10 cellular contexts compared by ENCODE assay signal in genomic region chr17:48995332-48995870, GRCh38. TPM values are rescaled to one million over a fixed set of nuclear protein-coding genes. Genes with fewer than 3 reads are reported as not detected.
DNase-seq lines count a peak whose midpoint lies in the region; ATAC-seq, FAIRE-seq and TF ChIP-seq lines count a peak whose summit lies in the region.
"Had no signal": no experiment of that assay in that cellular context is flagged by ENCODE, and none has a peak within 500 bp of the region (broad histone marks: within the 10 kb centered on the region; RNA-seq: fewer than 3 reads in every experiment).

No MANE protein-coding gene starts in this region.

- H3K9me3 Mint-ChIP-seq in IgD-negative memory B cell: peaks cover 0 to 9% (median 3%) of the 10 kb centered on the region in 3 donors
- H3K9me3 Mint-ChIP-seq in nephron: no peaks in the 10 kb centered on the region

- ATAC-seq in K562: peak; percentile 19
- no peak for ATAC-seq in HG02678 (IDR thresholded peaks at IDR 0.05; ENCODE audit: unreplicated experiment)
- no peak for ATAC-seq in left lung

- no peak for TF ChIP-seq EP300 in K562 (IDR thresholded peaks at IDR 0.05; ENCODE audit: low read length)

- H3K4me3 ChIP-seq in K562 (peak overlapping the region; percentile 78), spleen (peak overlapping the region in 3 of 8 donors; percentile 7 to 66 (median 12)), left lung (no peak overlapping the region)

- CTCF ChIA-PET in K562 (lab: Yijun Ruan, JAX; ENCODE audit: low intra/inter-chr PET ratio): interaction anchor here (0.6 kb wide), 1 partner anchor 36 kb away, joined by 3 read pairs; no protein-coding TSS in a partner anchor

- no peak for TF ChIP-seq RAD21 in K562 (CRISPR knock-in tag; conservative IDR thresholded peaks at IDR 0.05 in 1 of 2, IDR thresholded peaks at IDR 0.05 in 1 of 2)

- 0% methylated on average over 30 of the region's 32 CpGs for WGBS in K562 (ENCODE audit: insufficient coverage, low coverage, missing lambda C conversion rate)
- WGBS in spleen, 5 donors: 4 to 6% (median 5%) methylated on average over 30 to 32 of the region's 32 CpGs

- TF ChIP-seq CTCF in K562 (IDR thresholded peaks at IDR 0.05 in 2 of 3, conservative IDR thresholded peaks at IDR 0.05 in 1 of 3; ENCODE audit: insufficient read depth in 2 of 3, low read depth in 1 of 3, low read length in 3 of 3): no peak
- peak in 1 of 3 experiments; percentile 16 for TF ChIP-seq CTCF in nephron (IDR thresholded peaks at IDR 0.05; ENCODE audit: unreplicated experiment in 3 of 3)
- TF ChIP-seq CTCF in spleen (IDR thresholded peaks at IDR 0.05 in 8 of 11, conservative IDR thresholded peaks at IDR 0.05 in 3 of 11): no peak
- no peak for TF ChIP-seq CTCF in left lung (IDR thresholded peaks at IDR 0.05)

- no peaks in the 10 kb centered on the region for H3K9me3 ChIP-seq in K562 (replicated peaks; ENCODE audit: control insufficient read depth, insufficient read depth, low read depth, low read length)
- H3K9me3 ChIP-seq in spleen: no peaks in the 10 kb centered on the region
- no peaks in the 10 kb centered on the region for H3K9me3 ChIP-seq in left lung

- H3K9me1 ChIP-seq in K562 (ENCODE audit: control insufficient read depth, insufficient read depth, low read length): no peaks in the 10 kb centered on the region

- H3K9ac ChIP-seq in K562 (ENCODE audit: insufficient read depth in 1 of 2, low read depth in 2 of 2, low read length in 2 of 2): peak overlapping the region; percentile 97 to 99

- in situ Hi-C loops in K562 (cut with MboI): no loop called here

- peak overlapping the region; percentile 88 for H3K4me2 ChIP-seq in K562 (ENCODE audit: insufficient read depth, low read length)

- peaks cover 70% of the 10 kb centered on the region for H3K79me2 ChIP-seq in K562 (ENCODE audit: control insufficient read depth, insufficient read depth, low read length)

- H3K4me1 ChIP-seq in K562 (replicated peaks in 1 of 2; ENCODE audit: control insufficient read depth in 2 of 2, insufficient read depth in 2 of 2, low read length in 2 of 2): peaks cover 8 to 12% of the 10 kb centered on the region in 2 experiments; a peak in 3 of 5 replicates
- peaks cover 0 to 39% (median 34%) of the 10 kb centered on the region in 6 donors for H3K4me1 ChIP-seq in spleen
- peaks cover 0 to 30% of the 10 kb centered on the region in 2 donors for H3K4me1 ChIP-seq in left lung

- peak overlapping the region; percentile 41 for H2AFZ ChIP-seq in K562 (ENCODE audit: low read depth, low read length)

- FAIRE-seq in K562 (lab: Jason Lieb, UNC): peak; percentile 51

- H3K4me3 Mint-ChIP-seq in IgD-negative memory B cell: peak overlapping the region in 2 of 4 donors; percentile 47 to 68
- H3K4me3 Mint-ChIP-seq in nephron: peak overlapping the region; percentile 87 to 95 (median 94)

- DNase-seq in ELF-1 (ENCODE audit: low read depth, low spot score) (peak; percentile 90), K562 (ENCODE audit: extremely low read depth in 1 of 4, low spot score in 3 of 4) (peak; percentile 58 to 86 (median 68)), T-helper 9 cell (no peak), spleen (no peak), left lung (no peak)

- peaks cover 14% of the 10 kb centered on the region; the same call in 1 of the 3 replicates for H3K36me3 ChIP-seq in K562 (ENCODE audit: control insufficient read depth, insufficient read depth, low read length)
- no peaks in the 10 kb centered on the region for H3K36me3 ChIP-seq in spleen
- H3K36me3 ChIP-seq in left lung: no peaks in the 10 kb centered on the region

- H3K27me3 Mint-ChIP-seq in IgD-negative memory B cell (peaks cover 65% of the 10 kb centered on the region), nephron (ENCODE audit: low read depth) (peaks cover 35% of the 10 kb centered on the region)

- H3K36me3 Mint-ChIP-seq in IgD-negative memory B cell (peaks cover 1% of the 10 kb centered on the region), nephron (ENCODE audit: low read depth) (peaks cover 13% of the 10 kb centered on the region)

- H3K4me1 Mint-ChIP-seq in IgD-negative memory B cell (peaks cover 14 to 20% (median 15%) of the 10 kb centered on the region in 3 donors), nephron (peaks cover 21% of the 10 kb centered on the region)

- TF ChIP-seq POLR2A in K562 (conservative IDR thresholded peaks at IDR 0.05) (peak; percentile 83), spleen (IDR thresholded peaks at IDR 0.05) (no peak)

- H3K27me3 ChIP-seq in K562 (ENCODE audit: control insufficient read depth in 2 of 2, insufficient read depth in 2 of 2, low read length in 2 of 2) (no peaks in the 10 kb centered on the region), spleen (replicated peaks in 1 of 7) (peaks cover 27 to 100% (median 95%) of the 10 kb centered on the region in 7 donors), left lung (peaks cover 98% of the 10 kb centered on the region in 2 donors)

- H4K20me1 ChIP-seq in K562 (replicated peaks; ENCODE audit: control insufficient read depth, insufficient read depth, low read length): no peaks in the 10 kb centered on the region

- intact Hi-C loops in K562 (cut with micrococcal nuclease) (loop anchor here (2.0 to 5.0 kb wide), 4 partner anchors 23 to 368 kb away; partner anchors contain the start of genes HOXB9 and UBE2Z), spleen (cut with DNase I; ENCODE audit: low total_unique reads) (no loop called here), left lung (cut with DNase I) (loop anchor here in 1 of 2 donors (10.0 kb wide), 1 partner anchor 281 kb away; no protein-coding TSS in a partner anchor)

- H3K27ac Mint-ChIP-seq in IgD-negative memory B cell (peak overlapping the region; percentile 40 to 80 (median 78)), nephron (peak overlapping the region; percentile 90 to 97 (median 91))

- BruUV-seq in K562 (replicated peaks; lab: Mats Ljungman, UMichigan): no TSS peak

- H3K27ac ChIP-seq in K562 (ENCODE audit: extremely low read depth, low read depth, low read length) (peak overlapping the region; percentile 97), spleen (no peak overlapping the region), left lung (no peak overlapping the region)

- POLR2A ChIA-PET in K562 (lab: Yijun Ruan, JAX): interaction anchor here (0.6 to 3.5 kb wide), 9 partner anchors 11 to 895 kb away, joined by 3 to 14 read pairs (median 3); partner anchors contain the start of gene SNF8

RNA-seq across cellular contexts. Expression of gene IGF2BP1, which starts 1.8 kb away (rescaled TPM):
- polyA plus RNA-seq in IgD-negative memory B cell: not detected
- 94.9 and 96.9 TPM in 2 replicates for total RNA-seq in K562 (2011; cell fraction: chromatin; rRNA removed; ENCODE audit: low replicate concordance)
- 61.6 and 67.2 TPM in 2 replicates for total RNA-seq in K562 (2011; cell fraction: nucleolus; rRNA removed)
- total RNA-seq in K562 (2011; cell fraction: nucleoplasm; rRNA removed): 82.5 and 120 TPM in 2 replicates
- total RNA-seq in K562 (2014; rRNA removed): 53.6 and 61.6 TPM in 2 replicates
- 64.8 and 66.8 TPM in 2 replicates for total RNA-seq in K562 (2014; rRNA removed; fragmentation: Illumina TruSeq; extraction: Trizol)
- 65.5 and 72.0 TPM in 2 replicates for total RNA-seq in K562 (2015; rRNA removed; fragmentation: Illumina TruSeq; extraction: Trizol)
- total RNA-seq in K562 (2021): 291 and 318 TPM in 2 replicates
- 27.4 and 31.8 TPM in 2 replicates for polyA plus RNA-seq in K562 (2011; rRNA removed)
- polyA plus RNA-seq in K562 (2011; cell fraction: cytosol; rRNA removed): 27.0 and 46.4 TPM in 2 replicates
- polyA plus RNA-seq in K562 (2011; cell fraction: nucleus; rRNA removed): 52.8 and 86.1 TPM in 2 replicates
- 50.4 and 60.4 TPM in 2 replicates for polyA plus RNA-seq in K562 (2012)
- 71.8 and 80.4 TPM in 2 replicates for polyA plus RNA-seq in K562 (2014; fragmentation: Illumina TruSeq; extraction: Trizol)
- 10 to 100 TPM; 13.0 to 13.8 TPM for polyA plus RNA-seq in K562 (2014; fragmentation: Nextera tagmentation; extraction: Ambion mirVana)
- 41.5 and 47.2 TPM in 2 replicates for polyA plus RNA-seq in K562 (2014; rRNA removed)
- polyA minus RNA-seq in K562 (2011; rRNA and poly(A)+ RNA removed): 59.8 and 69.5 TPM in 2 replicates
- 92.6 and 107 TPM in 2 replicates for polyA minus RNA-seq in K562 (2011; cell fraction: cytosol; rRNA and poly(A)+ RNA removed)
- polyA minus RNA-seq in K562 (2011; cell fraction: nucleus; rRNA and poly(A)+ RNA removed): 27.3 and 40.9 TPM in 2 replicates
- not detected for total RNA-seq in spleen
- under 1 TPM in 1 of 3 donors, not detected in 2; 0.17 TPM for polyA plus RNA-seq in spleen
- under 1 TPM; 0.23 to 0.26 TPM for total RNA-seq in left lung

RNA-seq across cellular contexts. Expression of gene GIP, which starts 27.0 kb away (rescaled TPM):
- polyA plus RNA-seq in IgD-negative memory B cell (not detected), K562 (2011; rRNA removed) (0.15 TPM in 1 of 2 replicates, not detected in the other), K562 (2014; fragmentation: Illumina TruSeq; extraction: Trizol) (not detected in 2 replicates), K562 (2014; fragmentation: Nextera tagmentation; extraction: Ambion mirVana) (under 1 TPM in 1 of 2 experiments, not detected in 1; 0.08 TPM), K562 (2014; rRNA removed) (0.12 TPM in 1 of 2 replicates, not detected in the other), spleen (not detected)
- total RNA-seq in K562 (2011; cell fraction: chromatin; rRNA removed; ENCODE audit: low replicate concordance): not detected in 2 replicates
- not detected in 2 replicates for total RNA-seq in K562 (2011; cell fraction: nucleolus; rRNA removed)
- not detected in 2 replicates for total RNA-seq in K562 (2011; cell fraction: nucleoplasm; rRNA removed)
- total RNA-seq in K562 (2014; rRNA removed) (not detected in 2 replicates), K562 (2014; rRNA removed; fragmentation: Illumina TruSeq; extraction: Trizol) (not detected in 2 replicates), K562 (2015; rRNA removed; fragmentation: Illumina TruSeq; extraction: Trizol) (not detected in 2 replicates), K562 (2021) (not detected in 2 replicates), spleen (not detected), left lung (not detected)
- not detected in 2 replicates for polyA plus RNA-seq in K562 (2011; cell fraction: cytosol; rRNA removed)
- polyA plus RNA-seq in K562 (2011; cell fraction: nucleus; rRNA removed): not detected in 2 replicates
- polyA plus RNA-seq in K562 (2012): 0.16 TPM in 1 of 2 replicates, not detected in the other
- polyA minus RNA-seq in K562 (2011; rRNA and poly(A)+ RNA removed): not detected in 2 replicates
- not detected in 2 replicates for polyA minus RNA-seq in K562 (2011; cell fraction: cytosol; rRNA and poly(A)+ RNA removed)
- polyA minus RNA-seq in K562 (2011; cell fraction: nucleus; rRNA and poly(A)+ RNA removed): not detected in 2 replicates
- total RNA-seq: pulmonary artery endothelial cell, temporal lobe had no signal

RNA-seq across cellular contexts. Expression of gene SNF8, which starts 50.8 kb away (rescaled TPM):
- 108 TPM for polyA plus RNA-seq in IgD-negative memory B cell
- total RNA-seq in K562 (2011; cell fraction: chromatin; rRNA removed; ENCODE audit: low replicate concordance): 90.9 and 129 TPM in 2 replicates
- total RNA-seq in K562 (2011; cell fraction: nucleolus; rRNA removed): 86.9 and 95.7 TPM in 2 replicates
- total RNA-seq in K562 (2011; cell fraction: nucleoplasm; rRNA removed): 108 and 129 TPM in 2 replicates
- 126 and 127 TPM in 2 replicates for total RNA-seq in K562 (2014; rRNA removed)
- total RNA-seq in K562 (2014; rRNA removed; fragmentation: Illumina TruSeq; extraction: Trizol): 92.5 and 96.8 TPM in 2 replicates
- 90.9 and 92.9 TPM in 2 replicates for total RNA-seq in K562 (2015; rRNA removed; fragmentation: Illumina TruSeq; extraction: Trizol)
- 124 and 130 TPM in 2 replicates for total RNA-seq in K562 (2021)
- polyA plus RNA-seq in K562 (2011; rRNA removed): 98.7 and 117 TPM in 2 replicates
- polyA plus RNA-seq in K562 (2011; cell fraction: cytosol; rRNA removed): 126 and 130 TPM in 2 replicates
- 54.4 and 56.9 TPM in 2 replicates for polyA plus RNA-seq in K562 (2011; cell fraction: nucleus; rRNA removed)
- 103 and 109 TPM in 2 replicates for polyA plus RNA-seq in K562 (2012)
- polyA plus RNA-seq in K562 (2014; fragmentation: Illumina TruSeq; extraction: Trizol): 128 and 132 TPM in 2 replicates
- polyA plus RNA-seq in K562 (2014; fragmentation: Nextera tagmentation; extraction: Ambion mirVana): 1 to 10 TPM; 6.9 to 9.0 TPM
- 143 and 149 TPM in 2 replicates for polyA plus RNA-seq in K562 (2014; rRNA removed)
- polyA minus RNA-seq in K562 (2011; rRNA and poly(A)+ RNA removed): 76.9 and 111 TPM in 2 replicates
- 45.1 and 48.6 TPM in 2 replicates for polyA minus RNA-seq in K562 (2011; cell fraction: cytosol; rRNA and poly(A)+ RNA removed)
- 17.2 and 22.2 TPM in 2 replicates for polyA minus RNA-seq in K562 (2011; cell fraction: nucleus; rRNA and poly(A)+ RNA removed)
- 10 to 100 TPM; 55.9 to 83.5 (median 67.7) TPM for total RNA-seq in spleen
- 100 to 1,000 TPM in 2 of 3 donors, 10 to 100 TPM in 1; 99.6 to 129 (median 104) TPM for polyA plus RNA-seq in spleen
- 100 to 1,000 TPM in 1 of 2 donors, 10 to 100 TPM in 1; 95.8 to 109 TPM for total RNA-seq in left lung

Comparison
In these comparisons a context has a peak if more than half of its experiments do, and no peak if none do; other contexts are left out.
1. DNase-seq: peak in ELF-1 (single experiment) and K562 (4 of 4); none in T-helper 9 cell (single experiment), spleen (single experiment) and left lung (0 of 2).
2. RNA of gene IGF2BP1, which starts 1.8 kb away (total RNA-seq): 53.6 to 318 TPM in K562; 0.23 to 0.26 TPM in left lung and not detected in spleen; every median in the first group is over 10 times any median in the second.